ENCODE assay signal across 8 cellular contexts in the genomic region with DNA sequence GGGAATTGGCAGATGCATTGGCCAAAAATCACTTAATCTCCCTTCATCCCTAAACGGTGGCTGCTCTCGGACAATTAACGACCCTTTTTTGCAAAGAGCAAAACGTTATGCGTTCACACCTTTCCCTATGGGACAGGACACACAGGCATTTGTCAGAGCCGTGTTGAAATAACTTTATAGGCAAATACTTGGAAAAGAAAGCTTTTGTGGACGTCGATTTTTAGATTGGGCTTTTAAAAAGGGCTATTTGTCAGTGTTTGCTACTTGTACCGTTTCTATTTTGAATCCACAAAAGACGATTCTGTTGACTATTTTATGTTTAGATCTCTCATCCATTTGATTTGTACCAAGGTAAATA.
DNase-seq lines count a peak whose midpoint lies in the region; ATAC-seq and TF ChIP-seq lines count a peak whose summit lies in the region.

No MANE protein-coding gene starts in this region.

- no peaks in the 10 kb centered on the region for H3K9me3 ChIP-seq in CD4-positive, alpha-beta T cell (ENCODE audit: control insufficient read depth, low read length)
- H3K9me3 ChIP-seq in HUES6 (ENCODE audit: control insufficient read depth, insufficient read depth, low read depth, low read length): no peaks in the 10 kb centered on the region

- DNase-seq in CD4-positive, alpha-beta T cell: no peak
- DNase-seq in cerebellar cortex (ENCODE audit: low spot score): peak; percentile 15
- peak in 1 of 10 donors; percentile 1 for DNase-seq in naive thymus-derived CD8-positive, alpha-beta T cell
- no peak for DNase-seq in nucleus accumbens (lab: John Stamatoyannopoulos, UW)
- DNase-seq in activated CD4-positive, alpha-beta T cell treated with anti-CD3 and anti-CD28 coated beads for 1 hour: no peak

- no peak for ATAC-seq in CD4-positive, alpha-beta T cell (ENCODE audit: poor library complexity)
- ATAC-seq in naive thymus-derived CD8-positive, alpha-beta T cell: no peak
- ATAC-seq in HG02763 (IDR thresholded peaks at IDR 0.05; ENCODE audit: unreplicated experiment) (no peak), HG03095 (IDR thresholded peaks at IDR 0.05; ENCODE audit: unreplicated experiment) (no peak)

- no peaks in the 10 kb centered on the region for H3K9me3 Mint-ChIP-seq in CD4-positive, alpha-beta T cell
- no peaks in the 10 kb centered on the region for H3K9me3 Mint-ChIP-seq in naive thymus-derived CD8-positive, alpha-beta T cell

- H3K36me3 Mint-ChIP-seq in CD4-positive, alpha-beta T cell (ENCODE audit: low read depth): no peaks in the 10 kb centered on the region
- no peaks in the 10 kb centered on the region for H3K36me3 Mint-ChIP-seq in naive thymus-derived CD8-positive, alpha-beta T cell

- H3K27me3 ChIP-seq in CD4-positive, alpha-beta T cell (ENCODE audit: control insufficient read depth, insufficient read depth, low read length): peaks cover 43% of the 10 kb centered on the region
- peaks cover 11% of the 10 kb centered on the region for H3K27me3 ChIP-seq in HUES6 (ENCODE audit: control insufficient read depth, insufficient read depth, low read length)

- intact Hi-C loops in CD4-positive, alpha-beta T cell (cut with DNase I, micrococcal nuclease): no loop called here

- H3K27ac Mint-ChIP-seq in CD4-positive, alpha-beta T cell: no peak overlapping the region
- no peak overlapping the region for H3K27ac Mint-ChIP-seq in naive thymus-derived CD8-positive, alpha-beta T cell

- H3K36me3 ChIP-seq in HUES6 (ENCODE audit: control insufficient read depth, insufficient read depth, low read length): no peaks in the 10 kb centered on the region

- peaks cover 3% of the 10 kb centered on the region; the same call in 1 of the 2 replicates for H3K4me1 ChIP-seq in HUES6 (ENCODE audit: control insufficient read depth, insufficient read depth, low read length)

- H3K4me3 Mint-ChIP-seq in CD4-positive, alpha-beta T cell: peak overlapping the region; percentile 65
- H3K4me3 Mint-ChIP-seq in naive thymus-derived CD8-positive, alpha-beta T cell: peak overlapping the region; percentile 81 to 93 (median 88)

- peak overlapping the region; percentile 56 for H3K9ac ChIP-seq in HUES6 (ENCODE audit: low read length)

- CTCF ChIA-PET in CD4-positive, alpha-beta T cell (lab: Charles Lee): interaction anchor here (3.5 kb wide), 1 partner anchor 951 kb away, joined by 14 read pairs; no protein-coding TSS in a partner anchor

- peaks cover 8% of the 10 kb centered on the region for H3K4me1 Mint-ChIP-seq in CD4-positive, alpha-beta T cell (ENCODE audit: low read depth)
- peaks cover 2 to 11% (median 7%) of the 10 kb centered on the region in 4 donors for H3K4me1 Mint-ChIP-seq in naive thymus-derived CD8-positive, alpha-beta T cell

- H3K27me3 Mint-ChIP-seq in CD4-positive, alpha-beta T cell: peaks cover 56% of the 10 kb centered on the region
- peaks cover 14 to 66% (median 28%) of the 10 kb centered on the region in 5 donors for H3K27me3 Mint-ChIP-seq in naive thymus-derived CD8-positive, alpha-beta T cell

- no peak for TF ChIP-seq CTCF in CD4-positive, alpha-beta T cell (IDR thresholded peaks at IDR 0.05)

- no peak overlapping the region for H3K27ac ChIP-seq in CD4-positive, alpha-beta T cell (ENCODE audit: low read depth, low read length)
- no peak overlapping the region for H3K27ac ChIP-seq in HUES6 (ENCODE audit: low read depth, low read length)

- peak overlapping the region; percentile 85 for H3K4me3 ChIP-seq in HUES6 (ENCODE audit: low read depth, low read length)

- POLR2A ChIA-PET in CD4-positive, alpha-beta T cell (lab: Charles Lee): no interaction called here
- POLR2A ChIA-PET in naive thymus-derived CD8-positive, alpha-beta T cell (lab: Charles Lee): no interaction called here
